Comparison of ENCODE assay signal across 8 cellular contexts in genomic region chr7:90345548-90346319, GRCh38.
A peak's percentile ranks its signal among the peaks of the same experiment; 100 is the strongest.
DNase-seq lines count a peak whose midpoint lies in the region; ATAC-seq and TF ChIP-seq lines count a peak whose summit lies in the region.

No MANE protein-coding gene starts in this region.

- peaks cover 9% of the 10 kb centered on the region; the same call in 1 of the 2 replicates for H3K36me3 ChIP-seq in ACC112 (ENCODE audit: insufficient read depth, low read length)

- DNase-seq in NOMO-1 treated with dmso at 0.1 percent for 144 hours (lab: John Stamatoyannopoulos, UW; ENCODE audit: unreplicated experiment) (peak; percentile 37), kidney tubule cell (ENCODE audit: low spot score) (peak; percentile 56), COLO829 (ENCODE audit: low spot score) (no peak)
- DNase-seq in central memory CD8-positive, alpha-beta T cell (ENCODE audit: low spot score in 2 of 2) = no peak
- peak; percentile 8 for DNase-seq in stimulated activated naive CD8-positive, alpha-beta T cell treated with anti-CD3 and anti-CD28 coated beads, Interleukin-15, Interleukin-2, amounts not matched to agents 100 U/mL and 50 U/mL, for 24 hours

- ATAC-seq in HG02884 (IDR thresholded peaks at IDR 0.05; ENCODE audit: unreplicated experiment) = peak; percentile 10
- ATAC-seq in central memory CD8-positive, alpha-beta T cell (replicated peaks; ENCODE audit: extremely low read depth, poor library complexity, severe bottlenecking) = peak; percentile 5
- ATAC-seq in stimulated activated naive CD8-positive, alpha-beta T cell treated with anti-CD3 and anti-CD28 coated beads, Interleukin-15, Interleukin-2, amounts not matched to agents 100 U/mL and 50 U/mL, for 24 hours = no peak

- peaks cover 11% of the 10 kb centered on the region for H3K36me3 Mint-ChIP-seq in central memory CD8-positive, alpha-beta T cell (ENCODE audit: insufficient read depth)

- peaks cover 39% of the 10 kb centered on the region for H3K79me2 ChIP-seq in ACC112 (ENCODE audit: control insufficient read depth, insufficient read depth, low read length, unreplicated experiment)

- no peaks in the 10 kb centered on the region for H3K27me3 Mint-ChIP-seq in central memory CD8-positive, alpha-beta T cell

- peak overlapping the region; percentile 96 for H3K4me3 ChIP-seq in ACC112 (ENCODE audit: low read depth, low read length)
- H3K4me3 ChIP-seq in GM12875 (ENCODE audit: low read depth, low read length) = peak overlapping the region; percentile 69

- H2AFZ ChIP-seq in ACC112 (ENCODE audit: low read length, unreplicated experiment) = peak overlapping the region; percentile 93

- no peaks in the 10 kb centered on the region for H3K9me3 Mint-ChIP-seq in central memory CD8-positive, alpha-beta T cell

- H3K27me3 ChIP-seq in ACC112 (ENCODE audit: insufficient read depth, low read length) = no peaks in the 10 kb centered on the region

- peaks cover 46% of the 10 kb centered on the region for H3K4me1 Mint-ChIP-seq in central memory CD8-positive, alpha-beta T cell

- H3K4me3 Mint-ChIP-seq in central memory CD8-positive, alpha-beta T cell = peak overlapping the region; percentile 92

- H3K4me1 ChIP-seq in ACC112 (ENCODE audit: control insufficient read depth, insufficient read depth, low read length, unreplicated experiment) = peaks cover 13% of the 10 kb centered on the region

- peak overlapping the region; percentile 26 for H3K27ac ChIP-seq in ACC112 (ENCODE audit: low read depth, low read length)

- no peak for TF ChIP-seq CTCF in GM12875 (IDR thresholded peaks at IDR 0.05; ENCODE audit: borderline replicate concordance, insufficient read depth, low read depth, low read length)

- peak overlapping the region; percentile 97 for H3K27ac Mint-ChIP-seq in central memory CD8-positive, alpha-beta T cell (ENCODE audit: low read depth)

Comparison
In these comparisons a context has a peak if more than half of its experiments do, and no peak if none do; other contexts are left out.
1. DNase-seq: peak in NOMO-1 treated with dmso at 0.1 percent for 144 hours (single experiment), kidney tubule cell (single experiment) and stimulated activated naive CD8-positive, alpha-beta T cell treated with anti-CD3 and anti-CD28 coated beads, Interleukin-15, Interleukin-2, amounts not matched to agents 100 U/mL and 50 U/mL, for 24 hours (single experiment); none in central memory CD8-positive, alpha-beta T cell (0 of 2) and COLO829 (single experiment).